Comparison of ENCODE assay signal across 17 cellular contexts in the genomic region with DNA sequence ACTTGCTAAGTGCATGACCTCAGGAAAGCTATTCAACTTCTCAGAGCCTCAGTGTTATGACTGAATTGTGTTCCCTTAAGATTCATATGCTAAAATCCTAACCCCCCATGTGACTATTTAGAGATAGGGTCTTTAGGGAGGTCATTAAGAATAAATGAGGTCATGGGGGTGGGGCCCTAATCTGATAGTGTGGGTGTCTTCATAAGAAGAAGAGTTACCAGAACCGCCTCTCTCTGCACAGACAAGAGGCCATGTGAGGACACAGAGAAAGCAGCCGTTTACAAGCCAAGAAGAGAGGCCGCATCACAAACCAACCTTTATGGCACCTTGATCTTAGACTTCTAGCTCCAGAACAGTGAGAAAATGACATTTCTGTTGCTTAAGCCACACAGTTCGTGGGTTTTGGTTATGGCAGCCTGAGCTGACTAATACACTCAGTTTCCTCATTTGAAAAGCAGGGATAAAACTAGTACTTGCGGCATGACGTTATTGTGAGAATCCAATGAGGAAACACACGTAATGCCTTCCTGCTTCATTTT. TPM values are rescaled to one million over a fixed set of nuclear protein-coding genes. Genes with fewer than 3 reads are reported as not detected.
DNase-seq lines count a peak whose midpoint lies in the region; ATAC-seq, FAIRE-seq and TF ChIP-seq lines count a peak whose summit lies in the region.
"Had no signal": no experiment of that assay in that cellular context is flagged by ENCODE, and none has a peak within 500 bp of the region (broad histone marks: within the 10 kb centered on the region; RNA-seq: fewer than 3 reads in every experiment).

No MANE protein-coding gene starts in this region.

- BruUV-seq in HepG2 (replicated peaks; lab: Mats Ljungman, UMichigan) = no TSS peak

- no peak overlapping the region for H3K4me2 ChIP-seq in HepG2 (ENCODE audit: low read depth, low read length)

- POLR2A ChIA-PET in HepG2 (lab: Yijun Ruan, JAX) = interaction anchor here (1.0 to 4.7 kb wide), 6 partner anchors 8 to 179 kb away, joined by 3 to 32 read pairs (median 5); a partner anchor contains a TSS

- H3K9ac ChIP-seq in HepG2 (ENCODE audit: insufficient read depth, low read depth, low read length) = no peak overlapping the region

- in situ Hi-C loops in HepG2 (cut with HindIII; ENCODE audit: extremely low pct_ligation_motif_present, low pct_unique_long_range_greater_than_20kb) = no loop called here

- no peak overlapping the region for H2AFZ ChIP-seq in HepG2 (ENCODE audit: low read length)

- no peak for ATAC-seq in HepG2
- no peak for ATAC-seq in right lobe of liver
- ATAC-seq: stimulated activated naive B cell treated with anti-CD40 and anti-IgM and Interleukin-4, amounts not matched to agents 10 μg/mL and 1 μg/mL and 100 μg/mL, for 72 hours had no signal

- TF ChIP-seq CTCF in HepG2 (CRISPR knock-in tag; IDR thresholded peaks at IDR 0.05) = no peak
- no peak for TF ChIP-seq CTCF in right lobe of liver (IDR thresholded peaks at IDR 0.05)

- H3K9me3 ChIP-seq in HepG2 (ENCODE audit: low read length) (no peaks in the 10 kb centered on the region), right lobe of liver (no peaks in the 10 kb centered on the region)
- H3K9me3 ChIP-seq: prostate gland, uterus had no signal

- DNase-seq in HepG2 (ENCODE audit: low spot score) (no peak), right lobe of liver (no peak), SIG-M5 treated with dmso at 0.1 percent for 504 hours (lab: John Stamatoyannopoulos, UW; ENCODE audit: unreplicated experiment) (peak; percentile 88), RKO (ENCODE audit: low spot score) (no peak), NCI-H1048 (lab: John Stamatoyannopoulos, UW) (no peak), NCI-H1105 (lab: John Stamatoyannopoulos, UW) (no peak)
- DNase-seq in activated CD4-positive, alpha-beta T cell treated with anti-CD3 and anti-CD28 coated beads, Interleukin-2, amount 50 U/mL, for 48 hours = no peak
- DNase-seq: activated CD4-positive, alpha-beta memory T cell treated with anti-CD3 and anti-CD28 coated beads, Interleukin-2, amount 10 ng/mL, durations not matched to agents 7 days and 5 days; amniotic stem cell; CD4-positive, alpha-beta memory T cell; naive B cell; NCI-H446 treated with DMSO at 0.1 percent for 48 hours; stimulated activated naive B cell treated with anti-CD40 and anti-IgM and Interleukin-4, amounts not matched to agents 10 μg/mL and 1 μg/mL and 100 μg/mL, for 72 hours; uterus had no signal

- 35% methylated on average over 7 of the region's 7 CpGs for WGBS in HepG2 (ENCODE audit: low lambda C conversion rate)
- WGBS in right lobe of liver (ENCODE audit: insufficient coverage, low coverage, low lambda C conversion rate, missing lambda C conversion rate) = 92% methylated on average over 4 of the region's 7 CpGs

- intact Hi-C loops in HepG2 (cut with micrococcal nuclease; ENCODE audit: unreplicated experiment) (loop anchor here (2.0 kb wide), 1 partner anchor 78 kb away; no protein-coding TSS in a partner anchor), right lobe of liver (cut with DNase I) (no loop called here)

- no peak for TF ChIP-seq EP300 in HepG2 (IDR thresholded peaks at IDR 0.05; ENCODE audit: low read depth in 2 of 2, low read length in 2 of 2)
- no peak for TF ChIP-seq EP300 in HepG2 (CRISPR knock-in tag; IDR thresholded peaks at IDR 0.05; ENCODE audit: borderline replicate concordance)

- CTCF ChIA-PET in HepG2 (lab: Yijun Ruan, JAX; ENCODE audit: low intra/inter-chr PET ratio, low total read pairs) = no interaction called here

- H3K36me3 ChIP-seq in HepG2 (replicated peaks in 1 of 2; ENCODE audit: control insufficient read depth in 1 of 2, insufficient read depth in 2 of 2, low read length in 2 of 2) (no peaks in the 10 kb centered on the region), right lobe of liver (no peaks in the 10 kb centered on the region)
- H3K36me3 ChIP-seq: prostate gland, uterus had no signal

- no peaks in the 10 kb centered on the region for H3K79me2 ChIP-seq in HepG2 (ENCODE audit: insufficient read depth, low read length)

- peaks cover 36% of the 10 kb centered on the region for H3K4me1 ChIP-seq in HepG2 (ENCODE audit: insufficient read depth, low read length)
- peaks cover 0 to 40% (median 15%) of the 10 kb centered on the region in 4 donors for H3K4me1 ChIP-seq in right lobe of liver
- H3K4me1 ChIP-seq: prostate gland, uterus had no signal

- no peak overlapping the region for H3K27ac ChIP-seq in HepG2 (ENCODE audit: extremely low read length, insufficient read depth, low read length)
- no peak overlapping the region for H3K27ac ChIP-seq in right lobe of liver
- peak overlapping the region; percentile 94 for H3K27ac ChIP-seq in layer of hippocampus (ENCODE audit: low read depth, low read length)
- H3K27ac ChIP-seq: prostate gland, uterus had no signal

- TF ChIP-seq RAD21 in HepG2 (CRISPR knock-in tag; IDR thresholded peaks at IDR 0.05) = no peak

- TF ChIP-seq POLR2A in HepG2 (IDR thresholded peaks at IDR 0.05; ENCODE audit: insufficient read depth in 1 of 2, low read depth in 2 of 2, low read length in 2 of 2) (no peak), right lobe of liver (IDR thresholded peaks at IDR 0.05) (no peak)

- H3K4me3 ChIP-seq in HepG2 (replicated peaks in 1 of 3; ENCODE audit: insufficient read depth in 1 of 3, low read depth in 2 of 3, low read length in 3 of 3) = no peak overlapping the region
- H3K4me3 ChIP-seq in right lobe of liver = no peak overlapping the region
- H3K4me3 ChIP-seq: lung, prostate gland, uterus had no signal

- no peaks in the 10 kb centered on the region for H4K20me1 ChIP-seq in HepG2 (ENCODE audit: insufficient read depth, low read length)

- peak; percentile 39 for FAIRE-seq in HepG2 (lab: Jason Lieb, UNC)

- peaks cover 7 to 43% of the 10 kb centered on the region in 2 experiments; a peak in 4 of 5 replicates for H3K27me3 ChIP-seq in HepG2 (ENCODE audit: control insufficient read depth in 1 of 2, insufficient read depth in 2 of 2, low read length in 2 of 2)
- H3K27me3 ChIP-seq in right lobe of liver = no peaks in the 10 kb centered on the region
- H3K27me3 ChIP-seq in layer of hippocampus (ENCODE audit: control insufficient read depth, insufficient read depth, low read length) = no peaks in the 10 kb centered on the region
- H3K27me3 ChIP-seq: uterus had no signal

TF ChIP-seq in HepG2, 621 proteins besides CTCF, POLR2A, EP300 and RAD21 (continues in another document):
- TF ChIP-seq TEAD3 (CRISPR knock-in tag; optimal IDR thresholded peaks at IDR 0.05; ENCODE audit: borderline replicate concordance) (no peak), PRMT3 (CRISPR knock-in tag; IDR thresholded peaks at IDR 0.05; ENCODE audit: borderline replicate concordance, low read depth) (no peak), TBP (CRISPR knock-in tag; IDR thresholded peaks at IDR 0.05) (no peak)

RNA-seq across cellular contexts. Expression of a gene that starts 9.9 kb away (rescaled TPM):
- total RNA-seq in HepG2 (2016; rRNA removed; fragmentation: Illumina TruSeq; extraction: Trizol) (0.11 and 0.29 TPM in 2 replicates), right lobe of liver (1 to 10 TPM in 3 of 6 experiments, under 1 TPM in 1, not detected in 2; 0.40 to 3.7 (median 2.3) TPM)
- total RNA-seq in HepG2 (2016; cell fraction: cytosol; rRNA removed; fragmentation: Illumina TruSeq; extraction: Trizol; ENCODE audit: low read depth) = 1.1 and 1.3 TPM in 2 replicates
- total RNA-seq in HepG2 (2016; cell fraction: insoluble cytoplasmic fraction; rRNA removed; fragmentation: Illumina TruSeq; extraction: Trizol) = 0.41 TPM in 1 of 2 replicates, not detected in the other
- 1.6 and 1.9 TPM in 2 replicates for total RNA-seq in HepG2 (2016; cell fraction: membrane; rRNA removed; fragmentation: Illumina TruSeq; extraction: Trizol)
- 0.93 and 1.0 TPM in 2 replicates for total RNA-seq in HepG2 (2016; cell fraction: nucleus; rRNA removed; fragmentation: Illumina TruSeq; extraction: Trizol)
- 0.18 and 0.26 TPM in 2 replicates for polyA plus RNA-seq in HepG2 (2011; rRNA removed)
- polyA plus RNA-seq in HepG2 (2011; cell fraction: cytosol; rRNA removed) = 0.08 and 0.21 TPM in 2 replicates
- 0.19 and 0.51 TPM in 2 replicates for polyA plus RNA-seq in HepG2 (2011; cell fraction: nucleus; rRNA removed)
- polyA plus RNA-seq in HepG2 (2012) = not detected in 2 replicates
- polyA plus RNA-seq in HepG2 (2016; cell fraction: cytosol; fragmentation: Illumina TruSeq; extraction: Trizol; ENCODE audit: low read depth) = not detected in 2 replicates
- not detected in 2 replicates for polyA plus RNA-seq in HepG2 (2016; cell fraction: insoluble cytoplasmic fraction; fragmentation: Illumina TruSeq; extraction: Trizol; ENCODE audit: low read depth)
- polyA plus RNA-seq in HepG2 (2016; cell fraction: membrane; fragmentation: Illumina TruSeq; extraction: Trizol; ENCODE audit: low read depth) = 0.26 and 0.30 TPM in 2 replicates
- 1.2 TPM in 1 of 2 replicates, not detected in the other for polyA plus RNA-seq in HepG2 (2016; cell fraction: nucleus; fragmentation: Illumina TruSeq; extraction: Trizol; ENCODE audit: insufficient read depth, low read depth)
- polyA minus RNA-seq in HepG2 (2011; rRNA and poly(A)+ RNA removed; ENCODE audit: low replicate concordance) = 0.74 and 1.7 TPM in 2 replicates
- polyA minus RNA-seq in HepG2 (2011; cell fraction: cytosol; rRNA and poly(A)+ RNA removed) = 0.69 and 1.3 TPM in 2 replicates
- 0.77 and 1.6 TPM in 2 replicates for polyA minus RNA-seq in HepG2 (2011; cell fraction: nucleus; rRNA and poly(A)+ RNA removed)
- total RNA-seq: uterus had no signal
- polyA plus RNA-seq: CD4-positive, alpha-beta memory T cell had no signal

RNA-seq across cellular contexts. Expression of a gene that starts 18.2 kb away (rescaled TPM):
- total RNA-seq in HepG2 (2016; rRNA removed; fragmentation: Illumina TruSeq; extraction: Trizol) = 18.2 and 26.5 TPM in 2 replicates
- 3.5 and 5.7 TPM in 2 replicates for total RNA-seq in HepG2 (2016; cell fraction: cytosol; rRNA removed; fragmentation: Illumina TruSeq; extraction: Trizol; ENCODE audit: low read depth)
- 22.4 and 25.2 TPM in 2 replicates for total RNA-seq in HepG2 (2016; cell fraction: insoluble cytoplasmic fraction; rRNA removed; fragmentation: Illumina TruSeq; extraction: Trizol)
- total RNA-seq in HepG2 (2016; cell fraction: membrane; rRNA removed; fragmentation: Illumina TruSeq; extraction: Trizol) = 7.7 TPM in 2 replicates
- 6.2 and 8.8 TPM in 2 replicates for total RNA-seq in HepG2 (2016; cell fraction: nucleus; rRNA removed; fragmentation: Illumina TruSeq; extraction: Trizol)
- 10.6 and 12.7 TPM in 2 replicates for polyA plus RNA-seq in HepG2 (2011; rRNA removed)
- polyA plus RNA-seq in HepG2 (2011; cell fraction: cytosol; rRNA removed) = 7.9 and 13.0 TPM in 2 replicates
- polyA plus RNA-seq in HepG2 (2011; cell fraction: nucleus; rRNA removed) = 6.3 and 7.4 TPM in 2 replicates
- polyA plus RNA-seq in HepG2 (2012) = 6.7 and 7.8 TPM in 2 replicates
- 2.9 and 4.2 TPM in 2 replicates for polyA plus RNA-seq in HepG2 (2016; cell fraction: cytosol; fragmentation: Illumina TruSeq; extraction: Trizol; ENCODE audit: low read depth)
- polyA plus RNA-seq in HepG2 (2016; cell fraction: insoluble cytoplasmic fraction; fragmentation: Illumina TruSeq; extraction: Trizol; ENCODE audit: low read depth) = 18.1 and 22.6 TPM in 2 replicates
- 3.2 and 4.7 TPM in 2 replicates for polyA plus RNA-seq in HepG2 (2016; cell fraction: membrane; fragmentation: Illumina TruSeq; extraction: Trizol; ENCODE audit: low read depth)
- 11.5 and 13.0 TPM in 2 replicates for polyA plus RNA-seq in HepG2 (2016; cell fraction: nucleus; fragmentation: Illumina TruSeq; extraction: Trizol; ENCODE audit: insufficient read depth, low read depth)
- 9.5 and 243 TPM in 2 replicates for polyA minus RNA-seq in HepG2 (2011; rRNA and poly(A)+ RNA removed; ENCODE audit: low replicate concordance)
- polyA minus RNA-seq in HepG2 (2011; cell fraction: cytosol; rRNA and poly(A)+ RNA removed) = 5.7 and 10.2 TPM in 2 replicates
- polyA minus RNA-seq in HepG2 (2011; cell fraction: nucleus; rRNA and poly(A)+ RNA removed) = 3.7 and 5.7 TPM in 2 replicates
- 10 to 100 TPM in 3 of 6 experiments, 1 to 10 TPM in 3; 3.3 to 17.4 (median 9.9) TPM for total RNA-seq in right lobe of liver
